8 cellular contexts compared by ENCODE assay signal in genomic region chr18:2846638-2847340, GRCh38. TPM values are rescaled to one million over a fixed set of nuclear protein-coding genes. Genes with fewer than 3 reads are reported as not detected.
DNase-seq lines count a peak whose midpoint lies in the region; ATAC-seq, FAIRE-seq and TF ChIP-seq lines count a peak whose summit lies in the region.

TSS of gene EMILIN2 (plus strand) at chr18:2847006. CDS start at chr18:2847189, 183 bp downstream.

- H4K8ac ChIP-seq in trophoblast cell (ENCODE audit: low read depth, low read length): peak within 1 kb of the TSS; percentile 77

- TF ChIP-seq CTCF in OCI-LY7 (conservative IDR thresholded peaks at IDR 0.05; ENCODE audit: low read length): no peak

- H4K12ac ChIP-seq in trophoblast cell (ENCODE audit: low read depth, low read length): peak within 1 kb of the TSS; percentile 78

- intact Hi-C loops in Right ventricle myocardium inferior (cut with DNase I) (no loop called here), OCI-LY7 (cut with micrococcal nuclease; ENCODE audit: unreplicated experiment) (no loop called here)

- H3K79me1 ChIP-seq in trophoblast cell (ENCODE audit: low read length): peaks cover 11% of the 10 kb centered on the region

- H3K79me2 ChIP-seq in trophoblast cell (ENCODE audit: control insufficient read depth, insufficient read depth, low read length, poor library complexity) (peaks cover 11% of the 10 kb centered on the region), OCI-LY7 (ENCODE audit: insufficient read depth, low read depth, low read length) (no peaks in the 10 kb centered on the region)

- H2BK120ac ChIP-seq in trophoblast cell (ENCODE audit: insufficient read depth, low read length, poor library complexity): peak within 1 kb of the TSS; percentile 69

- FAIRE-seq in GM19239 (lab: Jason Lieb, UNC): no peak

- H3K27me3 Mint-ChIP-seq in activated T-helper 17 cell treated with anti-CD3 and anti-CD28 coated beads, Interleukin-2, amount 50 U/mL, for 72 hours: peaks cover 34% of the 10 kb centered on the region

- H3K4me3 ChIP-seq in trophoblast cell (ENCODE audit: low read depth, low read length) (peak within 1 kb of the TSS; percentile 72), OCI-LY7 (ENCODE audit: low read depth, low read length, poor library complexity, severe bottlenecking) (no peak within 1 kb of the TSS)

- H3K36me3 Mint-ChIP-seq in activated T-helper 17 cell treated with anti-CD3 and anti-CD28 coated beads, Interleukin-2, amount 50 U/mL, for 72 hours (ENCODE audit: low read depth): peaks cover 7% of the 10 kb centered on the region

- H2AFZ ChIP-seq in trophoblast cell (ENCODE audit: insufficient read depth, low read length, poor library complexity) (peak within 1 kb of the TSS; percentile 80), OCI-LY7 (ENCODE audit: low read length) (no peak within 1 kb of the TSS)

- H3K9me3 ChIP-seq in trophoblast cell (ENCODE audit: insufficient read depth, low read depth, low read length) (no peaks in the 10 kb centered on the region), OCI-LY7 (ENCODE audit: low read length) (no peaks in the 10 kb centered on the region)

- POLR2A ChIA-PET in OCI-LY7 (lab: Charles Lee): no interaction called here

- H3K27ac Mint-ChIP-seq in activated T-helper 17 cell treated with anti-CD3 and anti-CD28 coated beads, Interleukin-2, amount 50 U/mL, for 72 hours: no peak within 1 kb of the TSS

- peak within 1 kb of the TSS; percentile 78 for H4K91ac ChIP-seq in trophoblast cell (ENCODE audit: low read depth, low read length)

- H3K9me2 ChIP-seq in OCI-LY7 (ENCODE audit: insufficient read depth, low read length): no peaks in the 10 kb centered on the region

- H2BK5ac ChIP-seq in trophoblast cell (ENCODE audit: low read depth, low read length, poor library complexity): peak within 1 kb of the TSS; percentile 39

- H3K4me1 Mint-ChIP-seq in activated T-helper 17 cell treated with anti-CD3 and anti-CD28 coated beads, Interleukin-2, amount 50 U/mL, for 72 hours: peaks cover 24% of the 10 kb centered on the region

- H3K27ac ChIP-seq in trophoblast cell (ENCODE audit: low read depth, low read length) (peak within 1 kb of the TSS; percentile 44), OCI-LY7 (ENCODE audit: low read depth, low read length, poor library complexity, severe bottlenecking) (no peak within 1 kb of the TSS)

- no CpG with 5 or more reads among the region's 82 CpGs for WGBS in trophoblast cell (ENCODE audit: extremely low coverage, insufficient coverage, insufficient read length)

- H4K20me1 ChIP-seq in OCI-LY7 (ENCODE audit: insufficient read depth, low read length): no peaks in the 10 kb centered on the region

- no TSS peak for BruUV-seq in OCI-LY7 (replicated peaks; lab: Mats Ljungman, UMichigan)

- ATAC-seq in activated T-helper 17 cell treated with anti-CD3 and anti-CD28 coated beads, Interleukin-2, amount 50 U/mL, for 72 hours (replicated peaks): peak; percentile 36
- peak; percentile 35 for ATAC-seq in Right ventricle myocardium inferior

- H3K4me2 ChIP-seq in trophoblast cell (ENCODE audit: low read length) (peak within 1 kb of the TSS; percentile 91), OCI-LY7 (ENCODE audit: low read length) (no peak within 1 kb of the TSS)

- peaks cover 2 to 5% of the 10 kb centered on the region in 2 experiments for H3K4me1 ChIP-seq in trophoblast cell (ENCODE audit: control insufficient read depth in 1 of 2, insufficient read depth in 2 of 2, low read length in 2 of 2)
- peaks cover 8% of the 10 kb centered on the region for H3K4me1 ChIP-seq in OCI-LY7 (ENCODE audit: insufficient read depth, low read length, poor library complexity, severe bottlenecking)

- CTCF ChIA-PET in OCI-LY7 (lab: Charles Lee; ENCODE audit: unreplicated experiment): no interaction called here

- no peaks in the 10 kb centered on the region for H3K36me3 ChIP-seq in trophoblast cell (ENCODE audit: control insufficient read depth in 1 of 2, insufficient read depth in 2 of 2, low read length in 2 of 2)
- no peaks in the 10 kb centered on the region for H3K36me3 ChIP-seq in OCI-LY7 (ENCODE audit: insufficient read depth, low read length)

- peak within 1 kb of the TSS; percentile 78 for H3K9ac ChIP-seq in trophoblast cell (ENCODE audit: low read length)

- DNase-seq in GM19239 (ENCODE audit: insufficient read length, low spot score): peak; percentile 63
- DNase-seq in HuH-7.5 (ENCODE audit: low spot score): peak; percentile 52
- DNase-seq in Right ventricle myocardium inferior (ENCODE audit: missing footprints): peak; percentile 95
- peak; percentile 21 to 60 for DNase-seq in trophoblast cell
- DNase-seq in NCI-H2029 (lab: John Stamatoyannopoulos, UW): no peak
- no peak for DNase-seq in OCI-LY7 (ENCODE audit: low spot score)
- DNase-seq in hippocampal formation (lab: John Stamatoyannopoulos, UW): no peak

- no peak within 1 kb of the TSS for H2AK5ac ChIP-seq in trophoblast cell (ENCODE audit: low read length)

- peak within 1 kb of the TSS; percentile 84 for H3K4ac ChIP-seq in trophoblast cell (ENCODE audit: low read depth, low read length)

- no peaks in the 10 kb centered on the region for H3K9me3 Mint-ChIP-seq in activated T-helper 17 cell treated with anti-CD3 and anti-CD28 coated beads, Interleukin-2, amount 50 U/mL, for 72 hours

- H3K27me3 ChIP-seq in trophoblast cell (ENCODE audit: insufficient read depth, low read length): no peaks in the 10 kb centered on the region

- peak within 1 kb of the TSS; percentile 84 for H2BK12ac ChIP-seq in trophoblast cell (ENCODE audit: low read length)

- H3K23ac ChIP-seq in trophoblast cell (ENCODE audit: low read length): no peak within 1 kb of the TSS

- H3K4me3 Mint-ChIP-seq in activated T-helper 17 cell treated with anti-CD3 and anti-CD28 coated beads, Interleukin-2, amount 50 U/mL, for 72 hours: peak within 1 kb of the TSS; percentile 80

- peak within 1 kb of the TSS; percentile 95 for H3K18ac ChIP-seq in trophoblast cell (ENCODE audit: low read length)

- H3K14ac ChIP-seq in trophoblast cell (ENCODE audit: low read length): peak within 1 kb of the TSS; percentile 81

RNA-seq across cellular contexts. Expression of gene EMILIN2, which starts in this region (rescaled TPM):
- total RNA-seq in activated T-helper 17 cell treated with anti-CD3 and anti-CD28 coated beads, Interleukin-2, amount 50 U/mL, for 72 hours: 10 to 100 TPM; 20.7 to 28.8 TPM
- total RNA-seq in Right ventricle myocardium inferior (24.6 TPM), OCI-LY7 (2022) (0.15 and 0.39 TPM in 2 replicates)
- 18.4 and 19.0 TPM in 2 replicates for polyA plus RNA-seq in trophoblast cell (2013)
- total RNA-seq in OCI-LY7 (2014; rRNA removed; shearing (Covaris generic)): 0.46 and 1.4 TPM in 2 replicates

Comparison
In these comparisons a context has a peak if more than half of its experiments do, and no peak if none do; other contexts are left out.
1. RNA of gene EMILIN2 (total RNA-seq): 20.7 to 28.8 TPM in activated T-helper 17 cell treated with anti-CD3 and anti-CD28 coated beads, Interleukin-2, amount 50 U/mL, for 72 hours and 24.6 TPM in Right ventricle myocardium inferior (single experiment); 0.15 to 1.4 TPM in OCI-LY7; every median in the first group is over 4 times any median in the second.
2. DNase-seq: peak in GM19239 (single experiment), HuH-7.5 (single experiment), Right ventricle myocardium inferior (single experiment) and trophoblast cell (2 of 2); none in NCI-H2029 (single experiment), OCI-LY7 (single experiment) and hippocampal formation (0 of 2).